In the genomic region with DNA sequence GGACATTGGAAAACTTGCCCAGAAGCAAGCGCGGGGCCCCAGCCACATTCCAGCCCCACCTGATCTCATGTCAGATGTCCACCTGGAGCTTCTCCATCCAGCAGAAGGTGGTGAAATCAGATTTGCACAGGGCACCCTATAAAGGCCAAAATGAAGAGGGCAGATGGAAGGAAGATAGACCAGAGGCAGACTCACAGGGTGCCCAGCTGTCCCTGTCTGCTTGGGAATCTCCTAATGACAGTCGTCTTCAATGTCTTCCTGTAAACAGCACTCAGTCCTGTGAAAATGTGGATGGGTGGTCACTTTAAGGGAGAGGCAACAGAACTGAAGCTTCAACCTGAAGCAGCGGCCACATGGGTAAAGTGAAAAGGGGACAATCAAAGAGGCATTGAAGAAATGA, we compare ENCODE assay signal across 34 cellular contexts.
"Had no signal": no experiment of that assay in that cellular context is flagged by ENCODE, and none has a peak within 500 bp of the region (broad histone marks: within the 10 kb centered on the region; RNA-seq: fewer than 3 reads in every experiment).

No MANE protein-coding gene starts in this region.

- H3K27ac ChIP-seq: KMS-11 had no signal

- H3K4me3 ChIP-seq: MG63 had no signal

- H3K9me3 ChIP-seq: MG63 had no signal

- H3K27me3 ChIP-seq: MG63 had no signal

- DNase-seq: Karpas-422, Kasumi-1, MG63, MM.1S, MV-4-11, NCI-H1048, NCI-H1092, NCI-H1092 treated with DMSO at 0.1 percent for 48 hours, NCI-H1105, NCI-H1105 treated with DMSO at 0.1 percent for 48 hours, NCI-H1417, NCI-H1417 treated with DMSO at 0.1 percent for 48 hours, NCI-H1436, NCI-H1436 treated with DMSO at 0.1 percent for 48 hours, NCI-H146, NCI-H1694, NCI-H1694 treated with DMSO at 0.1 percent for 48 hours, NCI-H187, NCI-H187 treated with DMSO at 0.1 percent for 48 hours, NCI-H1930, NCI-H2029, NCI-H2029 treated with DMSO at 0.1 percent for 48 hours, NCI-H2081, NCI-H2081 treated with DMSO at 0.1 percent for 48 hours, NCI-H2107, NCI-H2171, NCI-H2171 treated with DMSO at 0.1 percent for 48 hours, NCI-H2227 treated with DMSO at 0.1 percent for 48 hours, NCI-H226, NCI-H345, NCI-H446, NCI-H446 treated with DMSO at 0.1 percent for 48 hours, NCI-H510A had no signal

- H3K36me3 ChIP-seq: MG63 had no signal
